Comparison of ENCODE assay signal across 8 cellular contexts in the genomic region with DNA sequence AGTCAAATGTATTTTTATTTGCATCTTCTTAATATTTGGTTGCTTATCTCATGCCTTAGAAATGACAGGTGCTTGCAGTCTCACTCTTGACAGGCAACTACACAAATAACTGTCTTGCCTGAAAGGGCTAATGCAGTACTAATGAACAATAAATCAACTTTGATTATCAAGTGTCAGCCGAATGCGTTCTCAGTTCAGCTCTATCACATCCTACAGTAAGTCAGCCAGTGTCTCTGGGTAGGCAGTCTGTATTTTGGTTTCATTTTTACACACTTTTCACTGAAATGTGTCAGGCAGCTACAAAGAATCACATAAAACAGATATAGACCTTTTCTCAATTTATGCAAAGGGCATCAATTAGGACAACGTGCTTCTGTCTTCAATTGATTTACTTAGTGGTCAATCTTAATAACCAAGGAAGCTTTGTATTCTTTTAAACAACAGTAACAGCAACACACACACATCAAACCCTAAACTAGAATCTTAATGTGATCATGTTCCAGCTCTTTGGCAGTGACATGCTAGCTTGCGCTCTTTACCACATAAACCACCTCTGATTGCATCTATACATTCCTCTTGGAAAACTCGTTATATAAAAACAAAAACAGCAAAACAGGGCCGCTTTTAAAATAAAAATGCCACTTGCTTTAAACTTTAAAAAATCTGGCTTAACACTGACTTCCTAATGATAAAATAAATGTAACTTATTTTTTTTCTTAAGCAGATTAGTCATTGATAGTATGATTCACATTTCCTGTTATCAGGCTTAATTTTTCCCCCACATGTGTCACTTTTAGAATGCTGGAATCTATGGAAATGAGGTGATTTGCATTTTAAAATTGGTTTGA.
DNase-seq lines count a peak whose midpoint lies in the region; ATAC-seq and TF ChIP-seq lines count a peak whose summit lies in the region.

No MANE protein-coding gene starts in this region.

- H3K9me3 Mint-ChIP-seq in T-helper 2 cell treated with Interferon-gamma antibody and Interleukin-4, amounts not matched to agents 5 μg/mL and 100 μg/mL, for 36 hours, result no peaks in the 10 kb centered on the region
- no peaks in the 10 kb centered on the region for H3K9me3 Mint-ChIP-seq in stimulated activated memory B cell treated with anti-CD40 and anti-IgM and Interleukin-4, amounts not matched to agents 10 μg/mL and 1 μg/mL and 100 μg/mL, for 72 hours
- H3K9me3 Mint-ChIP-seq in HFFc6, result no peaks in the 10 kb centered on the region

- peaks cover 3% of the 10 kb centered on the region for H3K36me3 Mint-ChIP-seq in T-helper 2 cell treated with Interferon-gamma antibody and Interleukin-4, amounts not matched to agents 5 μg/mL and 100 μg/mL, for 36 hours (ENCODE audit: low read depth)
- peaks cover 2% of the 10 kb centered on the region for H3K36me3 Mint-ChIP-seq in stimulated activated memory B cell treated with anti-CD40 and anti-IgM and Interleukin-4, amounts not matched to agents 10 μg/mL and 1 μg/mL and 100 μg/mL, for 72 hours
- peaks cover 19% of the 10 kb centered on the region for H3K36me3 Mint-ChIP-seq in HFFc6 (ENCODE audit: low read depth)

- peaks cover 58% of the 10 kb centered on the region for H3K4me1 Mint-ChIP-seq in T-helper 2 cell treated with Interferon-gamma antibody and Interleukin-4, amounts not matched to agents 5 μg/mL and 100 μg/mL, for 36 hours (ENCODE audit: low read depth)
- H3K4me1 Mint-ChIP-seq in stimulated activated memory B cell treated with anti-CD40 and anti-IgM and Interleukin-4, amounts not matched to agents 10 μg/mL and 1 μg/mL and 100 μg/mL, for 72 hours, result peaks cover 34% of the 10 kb centered on the region
- H3K4me1 Mint-ChIP-seq in HFFc6 (ENCODE audit: low read depth), result peaks cover 21% of the 10 kb centered on the region

- H3K4me1 ChIP-seq in right atrium auricular region, result peaks cover 0 to 66% of the 10 kb centered on the region in 2 donors

- no peaks in the 10 kb centered on the region for H3K9me3 ChIP-seq in right atrium auricular region

- no peaks in the 10 kb centered on the region for H3K27me3 ChIP-seq in right atrium auricular region

- peak; percentile 51 for ATAC-seq in HG03159 (IDR thresholded peaks at IDR 0.05; ENCODE audit: unreplicated experiment)
- ATAC-seq in stimulated activated memory B cell treated with anti-CD40 and anti-IgM and Interleukin-4, amounts not matched to agents 10 μg/mL and 1 μg/mL and 100 μg/mL, for 72 hours, result peak; percentile 50

- no peak for TF ChIP-seq CTCF in right atrium auricular region (IDR thresholded peaks at IDR 0.05)
- no peak for TF ChIP-seq CTCF in HFFc6 (IDR thresholded peaks at IDR 0.05)

- no peaks in the 10 kb centered on the region for H3K36me3 ChIP-seq in right atrium auricular region

- no peaks in the 10 kb centered on the region for H3K27me3 Mint-ChIP-seq in T-helper 2 cell treated with Interferon-gamma antibody and Interleukin-4, amounts not matched to agents 5 μg/mL and 100 μg/mL, for 36 hours (ENCODE audit: low read depth)
- no peaks in the 10 kb centered on the region for H3K27me3 Mint-ChIP-seq in stimulated activated memory B cell treated with anti-CD40 and anti-IgM and Interleukin-4, amounts not matched to agents 10 μg/mL and 1 μg/mL and 100 μg/mL, for 72 hours
- no peaks in the 10 kb centered on the region for H3K27me3 Mint-ChIP-seq in HFFc6 (ENCODE audit: insufficient read depth)

- peak overlapping the region; percentile 94 to 96 for H3K27ac ChIP-seq in right atrium auricular region

- H3K4me3 Mint-ChIP-seq in T-helper 2 cell treated with Interferon-gamma antibody and Interleukin-4, amounts not matched to agents 5 μg/mL and 100 μg/mL, for 36 hours, result no peak overlapping the region
- H3K4me3 Mint-ChIP-seq in stimulated activated memory B cell treated with anti-CD40 and anti-IgM and Interleukin-4, amounts not matched to agents 10 μg/mL and 1 μg/mL and 100 μg/mL, for 72 hours, result no peak overlapping the region
- H3K4me3 Mint-ChIP-seq in HFFc6, result no peak overlapping the region

- peak overlapping the region; percentile 59 to 70 for H3K4me3 ChIP-seq in right atrium auricular region

- no peak overlapping the region for H3K27ac Mint-ChIP-seq in T-helper 2 cell treated with Interferon-gamma antibody and Interleukin-4, amounts not matched to agents 5 μg/mL and 100 μg/mL, for 36 hours
- no peak overlapping the region for H3K27ac Mint-ChIP-seq in stimulated activated memory B cell treated with anti-CD40 and anti-IgM and Interleukin-4, amounts not matched to agents 10 μg/mL and 1 μg/mL and 100 μg/mL, for 72 hours
- no peak overlapping the region for H3K27ac Mint-ChIP-seq in HFFc6

- peak; percentile 50 for DNase-seq in NOMO-1 treated with DMSO at 0.1 percent for 48 hours (lab: John Stamatoyannopoulos, UW; ENCODE audit: unreplicated experiment)
- no peak for DNase-seq in NOMO-1 treated with dmso at 0.1 percent for 144 hours (lab: John Stamatoyannopoulos, UW; ENCODE audit: unreplicated experiment)
- peak; percentile 47 for DNase-seq in T-helper 2 cell treated with Interferon-gamma antibody and Interleukin-4, amounts not matched to agents 5 μg/mL and 100 μg/mL, for 36 hours (ENCODE audit: low spot score)
- DNase-seq in right atrium auricular region (ENCODE audit: low spot score), result no peak
- no peak for DNase-seq in HFFc6
- no peak for DNase-seq in NCI-H1048 (lab: John Stamatoyannopoulos, UW)

Comparison
In these comparisons a context has a peak if more than half of its experiments do, and no peak if none do; other contexts are left out.
1. DNase-seq: peak in NOMO-1 treated with DMSO at 0.1 percent for 48 hours (single experiment) and T-helper 2 cell treated with Interferon-gamma antibody and Interleukin-4, amounts not matched to agents 5 μg/mL and 100 μg/mL, for 36 hours (single experiment); none in NOMO-1 treated with dmso at 0.1 percent for 144 hours (single experiment), right atrium auricular region (single experiment), HFFc6 (single experiment) and NCI-H1048 (single experiment).